In genomic region chr13:98307744-98308524, GRCh38 we compare ENCODE assay signal across 16 cellular contexts.
DNase-seq lines count a peak whose midpoint lies in the region; ATAC-seq, FAIRE-seq and TF ChIP-seq lines count a peak whose summit lies in the region.
"Had no signal": no experiment of that assay in that cellular context is flagged by ENCODE, and none has a peak within 500 bp of the region (broad histone marks: within the 10 kb centered on the region; RNA-seq: fewer than 3 reads in every experiment).

No MANE protein-coding gene starts in this region.

- peaks cover 0 to 8% (median 0%) of the 10 kb centered on the region in 45 donors for H3K27me3 ChIP-seq in dorsolateral prefrontal cortex
- H3K27me3 ChIP-seq in small intestine (ENCODE audit: control insufficient read depth in 2 of 2, insufficient read depth in 2 of 2, low read length in 2 of 2) = no peaks in the 10 kb centered on the region

- H3K27ac ChIP-seq in dorsolateral prefrontal cortex (peak overlapping the region in 48 of 59 donors; percentile 1 to 84 (median 55)), small intestine (ENCODE audit: low read depth in 1 of 2, low read length in 1 of 2) (peak overlapping the region in 1 of 2 donors; percentile 63)

- no peak for TF ChIP-seq CTCF in HFFc6 (IDR thresholded peaks at IDR 0.05)
- no peak for TF ChIP-seq CTCF in dorsolateral prefrontal cortex (IDR thresholded peaks at IDR 0.05 in 54 of 56, conservative IDR thresholded peaks at IDR 0.05 in 2 of 56; ENCODE audit: low read depth in 1 of 56, partially characterized antibody in 56 of 56)
- no peak for TF ChIP-seq CTCF in GM13976 (IDR thresholded peaks at IDR 0.05; ENCODE audit: borderline replicate concordance, control extremely low read depth, extremely low read depth, insufficient read depth, missing control alignments)

- intact Hi-C loops in dorsolateral prefrontal cortex (cut with DNase I) = no loop called here

- H3K9me3 Mint-ChIP-seq in HFFc6 = no peaks in the 10 kb centered on the region
- H3K9me3 Mint-ChIP-seq: CD4-positive, alpha-beta memory T cell; naive thymus-derived CD4-positive, alpha-beta T cell had no signal

- DNase-seq in HFFc6 (no peak), dorsolateral prefrontal cortex (no peak), left lobe of liver (ENCODE audit: low spot score) (no peak), small intestine (peak; percentile 24), DMS53 (lab: John Stamatoyannopoulos, UW) (no peak), NCI-H524 treated with DMSO at 0.1 percent for 48 hours (lab: John Stamatoyannopoulos, UW) (no peak), GM13976 (ENCODE audit: low spot score) (no peak)
- DNase-seq in central memory CD4-positive, alpha-beta T cell = no peak
- DNase-seq: CD4-positive, alpha-beta memory T cell; hypothalamus; naive thymus-derived CD4-positive, alpha-beta T cell; NCI-H446 treated with DMSO at 0.1 percent for 48 hours; stimulated activated CD4-positive, alpha-beta T cell treated with anti-CD3 and anti-CD28 coated beads, Interleukin-4, amount 100 ng/mL, for 1 hour had no signal

- in situ Hi-C loops in GM13976 (cut with MboI; ENCODE audit: low sequenced_read_pairs, unreplicated experiment) = no loop called here

- H3K36me3 ChIP-seq in small intestine (ENCODE audit: control insufficient read depth in 2 of 2, insufficient read depth in 2 of 2, low read length in 2 of 2) = no peaks in the 10 kb centered on the region

- 48 to 52% (median 52%) methylated on average over 21 of the region's 21 CpGs for WGBS in small intestine, 3 donors

- FAIRE-seq in small intestine (lab: Jason Lieb, UNC) = no peak
- FAIRE-seq: colon, GM19239 had no signal

- H3K4me3 ChIP-seq in dorsolateral prefrontal cortex = peak overlapping the region in 2 of 59 donors; percentile 3 to 5
- no peak overlapping the region for H3K4me3 ChIP-seq in small intestine (ENCODE audit: low read depth in 1 of 2, low read length in 2 of 2)

- H3K4me1 ChIP-seq in small intestine (ENCODE audit: control insufficient read depth in 2 of 2, insufficient read depth in 1 of 2, low read depth in 1 of 2, low read length in 1 of 2) = peaks cover 6 to 9% of the 10 kb centered on the region in 2 donors

- peak overlapping the region; percentile 31; the same call in 1 of the 2 replicates for H3K27ac Mint-ChIP-seq in HFFc6
- H3K27ac Mint-ChIP-seq: CD4-positive, alpha-beta memory T cell; naive thymus-derived CD4-positive, alpha-beta T cell had no signal

- H3K36me3 Mint-ChIP-seq in HFFc6 (ENCODE audit: low read depth) = peaks cover 17% of the 10 kb centered on the region
- H3K36me3 Mint-ChIP-seq: CD4-positive, alpha-beta memory T cell; naive thymus-derived CD4-positive, alpha-beta T cell had no signal

- peaks cover 30% of the 10 kb centered on the region for H3K4me1 Mint-ChIP-seq in HFFc6 (ENCODE audit: low read depth)
- H3K4me1 Mint-ChIP-seq: CD4-positive, alpha-beta memory T cell; naive thymus-derived CD4-positive, alpha-beta T cell had no signal

- peak; percentile 36 for ATAC-seq in left lobe of liver
- ATAC-seq: activated CD4-positive, CD25-positive, alpha-beta regulatory T cell treated with anti-CD3 and anti-CD28 coated beads, Interleukin-2, amount 50 U/mL, for 24 hours; naive thymus-derived CD4-positive, alpha-beta T cell had no signal

- H3K4me3 Mint-ChIP-seq in HFFc6 = peak overlapping the region; percentile 34; the same call in 1 of the 2 replicates
- H3K4me3 Mint-ChIP-seq: CD4-positive, alpha-beta memory T cell had no signal

- peaks cover 3% of the 10 kb centered on the region for H3K27me3 Mint-ChIP-seq in HFFc6 (ENCODE audit: insufficient read depth)

- H3K9me3 ChIP-seq in small intestine (ENCODE audit: control insufficient read depth, low read depth) = no peaks in the 10 kb centered on the region
